7 cellular contexts compared by ENCODE assay signal in genomic region chr5:181203842-181204560, GRCh38. TPM values are rescaled to one million over a fixed set of nuclear protein-coding genes. Genes with fewer than 3 reads are reported as not detected.
DNase-seq lines count a peak whose midpoint lies in the region; ATAC-seq and TF ChIP-seq lines count a peak whose summit lies in the region.
"Had no signal": no experiment of that assay in that cellular context is flagged by ENCODE, and none has a peak within 500 bp of the region (broad histone marks: within the 10 kb centered on the region; RNA-seq: fewer than 3 reads in every experiment).

No MANE protein-coding gene starts in this region.

- peak overlapping the region; percentile 69 for H2AFZ ChIP-seq in neural progenitor cell (replicated peaks)

- peak overlapping the region; percentile 84 for H3K4me3 Mint-ChIP-seq in MCF 10A (ENCODE audit: unreplicated experiment)
- peak overlapping the region; percentile 92 for H3K4me3 Mint-ChIP-seq in neural progenitor cell

- peak overlapping the region; percentile 61 for H3K4me3 ChIP-seq in GM12875 (ENCODE audit: low read depth, low read length)
- H3K4me3 ChIP-seq in neural progenitor cell: peak overlapping the region; percentile 83

- H3K4me1 Mint-ChIP-seq in MCF 10A (ENCODE audit: insufficient read depth, unreplicated experiment) (peaks cover 34% of the 10 kb centered on the region), neural progenitor cell (peaks cover 36% of the 10 kb centered on the region)

- CTCF ChIA-PET in MCF 10A (lab: Yijun Ruan, JAX): interaction anchor here (1.0 to 6.7 kb wide), 4 partner anchors 13 to 29 kb away, joined by 3 to 67 read pairs (median 6); partner anchors contain the start of gene TRIM41

- TF ChIP-seq CTCF in GM12875 (IDR thresholded peaks at IDR 0.05; ENCODE audit: borderline replicate concordance, insufficient read depth, low read depth, low read length): no peak
- no peak for TF ChIP-seq CTCF in MCF 10A (IDR thresholded peaks at IDR 0.05; ENCODE audit: unreplicated experiment)
- TF ChIP-seq CTCF in neural progenitor cell (IDR thresholded peaks at IDR 0.05): no peak

- no peak overlapping the region for H3K27ac ChIP-seq in neural progenitor cell

- H3K9me3 Mint-ChIP-seq in MCF 10A (ENCODE audit: unreplicated experiment): no peaks in the 10 kb centered on the region
- H3K9me3 Mint-ChIP-seq in neural progenitor cell: peaks cover 17% of the 10 kb centered on the region

- H3K27me3 ChIP-seq in neural progenitor cell: peaks cover 82% of the 10 kb centered on the region

- POLR2A ChIA-PET in MCF 10A (lab: Yijun Ruan, JAX): interaction anchor here (0.7 to 12.4 kb wide), 22 partner anchors 11 to 1796 kb away, joined by 3 to 432 read pairs (median 6); partner anchors contain the start of genes RACK1, TRIM41 and TRIM52

- H3K79me2 ChIP-seq in neural progenitor cell (ENCODE audit: low read depth): no peaks in the 10 kb centered on the region

- ATAC-seq in HG03175 (IDR thresholded peaks at IDR 0.05; ENCODE audit: unreplicated experiment): no peak

- peaks cover 39% of the 10 kb centered on the region for H3F3A ChIP-seq in neural progenitor cell (ENCODE audit: low read depth)

- peaks cover 23% of the 10 kb centered on the region for H4K20me1 ChIP-seq in neural progenitor cell (ENCODE audit: low read depth)

- H3K9me3 ChIP-seq in neural progenitor cell (ENCODE audit: low read depth): no peaks in the 10 kb centered on the region

- H3K36me3 Mint-ChIP-seq in MCF 10A (ENCODE audit: insufficient read depth, unreplicated experiment) (peaks cover 34% of the 10 kb centered on the region), neural progenitor cell (peaks cover 11% of the 10 kb centered on the region)

- H3K27ac Mint-ChIP-seq in MCF 10A (ENCODE audit: low read depth, unreplicated experiment): peak overlapping the region; percentile 84
- H3K27ac Mint-ChIP-seq in neural progenitor cell: no peak overlapping the region

- H3K36me3 ChIP-seq in neural progenitor cell: no peaks in the 10 kb centered on the region

- peak overlapping the region; percentile 91 for H3K4me2 ChIP-seq in neural progenitor cell

- peaks cover 13% of the 10 kb centered on the region for H3K4me1 ChIP-seq in neural progenitor cell

- H3K27me3 Mint-ChIP-seq in MCF 10A (ENCODE audit: insufficient read depth, unreplicated experiment) (no peaks in the 10 kb centered on the region), neural progenitor cell (ENCODE audit: insufficient read depth, low read depth) (peaks cover 72% of the 10 kb centered on the region)

- no peak overlapping the region for H3K9ac ChIP-seq in neural progenitor cell

- DNase-seq in MCF 10A (ENCODE audit: unreplicated experiment) (peak; percentile 61), neural progenitor cell (ENCODE audit: low spot score) (peak; percentile 54), DMS 273 treated with DMSO at 0.1 percent for 48 hours (lab: John Stamatoyannopoulos, UW) (no peak), NCI-H748 (lab: John Stamatoyannopoulos, UW; ENCODE audit: unreplicated experiment) (no peak)

- intact Hi-C loops in MCF 10A (cut with micrococcal nuclease): no loop called here

- BruUV-seq in MCF 10A (replicated peaks; lab: Mats Ljungman, UMichigan): no TSS peak

RNA-seq across cellular contexts. Expression of gene TRIM7, which starts 1.0 kb away (rescaled TPM):
- 26.3 and 27.0 TPM in 2 replicates for total RNA-seq in MCF 10A (2022)
- not detected in 2 replicates for total RNA-seq in neural progenitor cell (ENCODE audit: low replicate concordance)

RNA-seq across cellular contexts. Expression of gene TRIM41, which starts 19.1 kb away (rescaled TPM):
- 42.8 and 49.4 TPM in 2 replicates for total RNA-seq in MCF 10A (2022)
- 8.1 and 24.2 TPM in 2 replicates for total RNA-seq in neural progenitor cell (ENCODE audit: low replicate concordance)

RNA-seq across cellular contexts. Expression of gene RACK1, which starts 39.7 kb away (rescaled TPM):
- total RNA-seq in MCF 10A (2022): 2,995 and 4,050 TPM in 2 replicates
- 2,816 and 3,567 TPM in 2 replicates for total RNA-seq in neural progenitor cell (ENCODE audit: low replicate concordance)

RNA-seq across cellular contexts. Expression of gene OR2V2, which starts 56.6 kb away (rescaled TPM):
- total RNA-seq in MCF 10A (2022) (not detected in 2 replicates), neural progenitor cell (ENCODE audit: low replicate concordance) (not detected in 2 replicates)
- total RNA-seq: LHCN-M2 had no signal

RNA-seq across cellular contexts. Expression of gene TRIM52, which starts 56.9 kb away (rescaled TPM):
- total RNA-seq in MCF 10A (2022): 12.5 and 16.1 TPM in 2 replicates
- total RNA-seq in neural progenitor cell (ENCODE audit: low replicate concordance): 7.9 and 9.4 TPM in 2 replicates

Comparison
In these comparisons a context has a peak if more than half of its experiments do, and no peak if none do; other contexts are left out.
1. DNase-seq: peak in MCF 10A (single experiment) and neural progenitor cell (single experiment); none in DMS 273 treated with DMSO at 0.1 percent for 48 hours (single experiment) and NCI-H748 (single experiment).
2. RNA of gene TRIM7, which starts 1.0 kb away (total RNA-seq): 26.3 to 27.0 TPM in MCF 10A; not detected in neural progenitor cell; every median in the first group is over 10 times any median in the second.